24 cellular contexts compared by ENCODE assay signal in genomic region chr2:67489396-67489795, GRCh38.
"Had no signal": no experiment of that assay in that cellular context is flagged by ENCODE, and none has a peak within 500 bp of the region (broad histone marks: within the 10 kb centered on the region; RNA-seq: fewer than 3 reads in every experiment).

No MANE protein-coding gene starts in this region.

- H3K27me3 ChIP-seq: gastrocnemius medialis, heart right ventricle, stomach, transverse colon had no signal

- H3K4me3 ChIP-seq: dorsolateral prefrontal cortex, gastrocnemius medialis, heart right ventricle, left ventricle myocardium inferior, lower lobe of right lung, stomach, thoracic aorta, transverse colon had no signal

- H3K27ac Mint-ChIP-seq: memory B cell, mesothelial cell of epicardium, natural killer cell had no signal

- FAIRE-seq: kidney, small intestine had no signal

- H3K36me3 Mint-ChIP-seq: memory B cell, mesothelial cell of epicardium, natural killer cell had no signal

- H3K9me3 ChIP-seq: gastrocnemius medialis, heart right ventricle, left ventricle myocardium inferior, lower lobe of right lung, stomach, thoracic aorta, transverse colon had no signal

- ATAC-seq: esophagus mucosa, gastrocnemius medialis, heart right ventricle, left cardiac atrium, lower lobe of right lung, natural killer cell, right cardiac atrium had no signal

- H3K36me3 ChIP-seq: gastrocnemius medialis, heart right ventricle, left ventricle myocardium inferior, lower lobe of right lung, stomach, thoracic aorta, transverse colon had no signal

- H3K4me1 Mint-ChIP-seq: memory B cell, neural crest cell had no signal

- DNase-seq: cortex of kidney; dorsolateral prefrontal cortex; effector CD8-positive, alpha-beta T cell; gastrocnemius medialis; heart right ventricle; hypothalamus; kidney; left cardiac atrium; left ventricle myocardium inferior; lower lobe of right lung; natural killer cell; posterior cingulate gyrus; right cardiac atrium; small intestine; stimulated activated CD4-positive, alpha-beta T cell treated with anti-CD3 and anti-CD28 coated beads, Interleukin-12 subunit alpha, Interleukin-12 subunit beta, amount 100 ng/mL, for 4 hours; stimulated activated naive CD4-positive, alpha-beta T cell; stomach; substantia nigra; transverse colon had no signal

- H3K9me3 Mint-ChIP-seq: memory B cell, natural killer cell, neural crest cell had no signal

- H3K4me1 ChIP-seq: lower lobe of right lung, stomach, transverse colon had no signal

- H3K4me3 Mint-ChIP-seq: memory B cell, mesothelial cell of epicardium, natural killer cell, neural crest cell had no signal

- H3K27ac ChIP-seq: dorsolateral prefrontal cortex, gastrocnemius medialis, heart right ventricle, left ventricle myocardium inferior, lower lobe of right lung, stomach, thoracic aorta, transverse colon had no signal
